Comparison of ENCODE assay signal across 9 cellular contexts in genomic region chr9:127938298-127938690, GRCh38. TPM values are rescaled to one million over a fixed set of nuclear protein-coding genes. Genes with fewer than 3 reads are reported as not detected.
DNase-seq lines count a peak whose midpoint lies in the region; ATAC-seq and TF ChIP-seq lines count a peak whose summit lies in the region.
"Had no signal": no experiment of that assay in that cellular context is flagged by ENCODE, and none has a peak within 500 bp of the region (broad histone marks: within the 10 kb centered on the region; RNA-seq: fewer than 3 reads in every experiment).

No MANE protein-coding gene starts in this region.

- peak overlapping the region; percentile 97 for H3K4me3 ChIP-seq in kidney epithelial cell (ENCODE audit: low read depth, low read length)
- peak overlapping the region; percentile 75 to 89 (median 79) for H3K4me3 ChIP-seq in stomach

- TF ChIP-seq CTCF in MCF 10A (IDR thresholded peaks at IDR 0.05; ENCODE audit: unreplicated experiment), result no peak
- TF ChIP-seq CTCF in kidney epithelial cell (IDR thresholded peaks at IDR 0.05; ENCODE audit: insufficient read depth, low read length, poor library complexity, severe bottlenecking), result no peak
- TF ChIP-seq CTCF in stomach (IDR thresholded peaks at IDR 0.05), result no peak

- BruUV-seq in MCF 10A (replicated peaks; lab: Mats Ljungman, UMichigan), result no TSS peak

- CTCF ChIA-PET in MCF 10A (lab: Yijun Ruan, JAX), result interaction anchor here (0.5 to 10.2 kb wide), 2 partner anchors 58 to 96 kb away, joined by 3 to 172 read pairs; no protein-coding TSS in a partner anchor

- intact Hi-C loops in MCF 10A (cut with micrococcal nuclease) (no loop called here), stomach (cut with DNase I; ENCODE audit: low total_unique reads) (no loop called here)

- H3K27ac Mint-ChIP-seq in MCF 10A (ENCODE audit: low read depth, unreplicated experiment), result peak overlapping the region; percentile 79

- H3K36me3 Mint-ChIP-seq in MCF 10A (ENCODE audit: insufficient read depth, unreplicated experiment), result peaks cover 14% of the 10 kb centered on the region

- POLR2A ChIA-PET in MCF 10A (lab: Yijun Ruan, JAX), result interaction anchor here (1.5 to 1.9 kb wide), 3 partner anchors 41 to 129 kb away, joined by 4 to 9 read pairs (median 7); partner anchors contain the start of genes EEIG1 and NAIF1

- H3K27ac ChIP-seq in KOPT-K1 (ENCODE audit: low read depth, low read length, poor library complexity, severe bottlenecking) (peak overlapping the region; percentile 77), stomach (peak overlapping the region; percentile 43 to 84 (median 74))

- DNase-seq in MCF 10A (ENCODE audit: unreplicated experiment) (no peak), kidney epithelial cell (ENCODE audit: low read depth) (no peak), stomach (no peak), NCI-H226 (no peak), NCI-H1930 (lab: John Stamatoyannopoulos, UW) (no peak), NOMO-1 treated with dmso at 0.1 percent for 144 hours (lab: John Stamatoyannopoulos, UW; ENCODE audit: unreplicated experiment) (no peak)

- H3K4me1 ChIP-seq in stomach, result peaks cover 38 to 60% (median 48%) of the 10 kb centered on the region in 4 donors

- H3K9me3 Mint-ChIP-seq in MCF 10A (ENCODE audit: unreplicated experiment), result no peaks in the 10 kb centered on the region
- H3K9me3 Mint-ChIP-seq: dendritic cell treated with granulocyte-macrophage colony-stimulating factor and Interleukin-4, amounts not matched to agents 40 ng/mL and 50 ng/mL, for 4 days had no signal

- H3K27me3 Mint-ChIP-seq in MCF 10A (ENCODE audit: insufficient read depth, unreplicated experiment), result no peaks in the 10 kb centered on the region
- H3K27me3 Mint-ChIP-seq: dendritic cell treated with granulocyte-macrophage colony-stimulating factor and Interleukin-4, amounts not matched to agents 40 ng/mL and 50 ng/mL, for 4 days had no signal

- H3K4me1 Mint-ChIP-seq in MCF 10A (ENCODE audit: insufficient read depth, unreplicated experiment), result peaks cover 28% of the 10 kb centered on the region

- H3K36me3 ChIP-seq in KOPT-K1 (ENCODE audit: insufficient read depth, low read length), result peaks cover 55% of the 10 kb centered on the region
- no peaks in the 10 kb centered on the region for H3K36me3 ChIP-seq in kidney epithelial cell (ENCODE audit: control insufficient read depth, insufficient read depth, low read length)
- H3K36me3 ChIP-seq in stomach, result peaks cover 22 to 59% (median 39%) of the 10 kb centered on the region in 4 donors

- no peak for ATAC-seq in GM19351 (IDR thresholded peaks at IDR 0.05; ENCODE audit: unreplicated experiment)

- WGBS in stomach, 5 donors, result 23 to 39% (median 26%) methylated on average over 23 to 25 of the region's 25 CpGs

- TF ChIP-seq POLR2A in stomach (IDR thresholded peaks at IDR 0.05), result no peak

- no peaks in the 10 kb centered on the region for H3K27me3 ChIP-seq in kidney epithelial cell (ENCODE audit: control insufficient read depth, insufficient read depth, low read length)
- no peaks in the 10 kb centered on the region for H3K27me3 ChIP-seq in stomach

- H3K9me3 ChIP-seq in KOPT-K1 (ENCODE audit: insufficient read depth, low read length, poor library complexity, severe bottlenecking), result no peaks in the 10 kb centered on the region
- no peaks in the 10 kb centered on the region for H3K9me3 ChIP-seq in stomach

- H3K4me3 Mint-ChIP-seq in MCF 10A (ENCODE audit: unreplicated experiment), result peak overlapping the region; percentile 82

- TF ChIP-seq EP300 in stomach (IDR thresholded peaks at IDR 0.05), result no peak

RNA-seq across cellular contexts. Expression of gene DPM2, which starts 0.6 kb away (rescaled TPM):
- total RNA-seq in MCF 10A (2022) (41.5 and 41.8 TPM in 2 replicates), kidney epithelial cell (31.8 and 33.1 TPM in 2 replicates), stomach (10 to 100 TPM in 4 of 5 donors, 1 to 10 TPM in 1; 1.7 to 98.2 (median 55.4) TPM)
- polyA plus RNA-seq in stomach, result 10 to 100 TPM; 27.0 to 38.0 (median 32.5) TPM

RNA-seq across cellular contexts. Expression of gene PIP5KL1, which starts 7.7 kb away (rescaled TPM):
- total RNA-seq in MCF 10A (2022), result 4.0 and 5.7 TPM in 2 replicates
- 3.6 and 4.2 TPM in 2 replicates for total RNA-seq in kidney epithelial cell
- 10 to 100 TPM in 3 of 5 donors, under 1 TPM in 1, not detected in 1; 0.55 to 98.0 (median 19.1) TPM for total RNA-seq in stomach
- 1 to 10 TPM in 2 of 3 donors, under 1 TPM in 1; 0.50 to 3.3 (median 2.3) TPM for polyA plus RNA-seq in stomach

RNA-seq across cellular contexts. Expression of gene ST6GALNAC4, which starts 21.5 kb away (rescaled TPM):
- total RNA-seq in MCF 10A (2022) (36.3 and 39.5 TPM in 2 replicates), kidney epithelial cell (21.0 and 32.5 TPM in 2 replicates), stomach (10 to 100 TPM in 3 of 5 donors, 1 to 10 TPM in 2; 3.7 to 33.6 (median 14.5) TPM)
- 10 to 100 TPM; 10.5 to 14.2 (median 11.8) TPM for polyA plus RNA-seq in stomach

RNA-seq across cellular contexts. Expression of gene ST6GALNAC6, which starts 38.9 kb away (rescaled TPM):
- total RNA-seq in MCF 10A (2022) (16.5 and 17.6 TPM in 2 replicates), kidney epithelial cell (25.6 and 31.1 TPM in 2 replicates), stomach (100 to 1,000 TPM in 2 of 5 donors, 10 to 100 TPM in 3; 18.0 to 145 (median 92.4) TPM)
- polyA plus RNA-seq in stomach, result 10 to 100 TPM; 32.8 to 63.8 (median 42.2) TPM

RNA-seq across cellular contexts. Expression of gene EEIG1, which starts 42.5 kb away (rescaled TPM):
- total RNA-seq in MCF 10A (2022) (17.5 and 23.9 TPM in 2 replicates), kidney epithelial cell (16.5 and 29.4 TPM in 2 replicates), stomach (100 to 1,000 TPM in 2 of 5 donors, 10 to 100 TPM in 3; 26.3 to 406 (median 83.4) TPM)
- polyA plus RNA-seq in stomach, result 100 to 1,000 TPM in 1 of 3 donors, 10 to 100 TPM in 2; 24.4 to 118 (median 38.5) TPM
